ENCODE assay signal across 9 cellular contexts in genomic region chr9:137621131-137621757, GRCh38. TPM values are rescaled to one million over a fixed set of nuclear protein-coding genes. Genes with fewer than 3 reads are reported as not detected.
DNase-seq lines count a peak whose midpoint lies in the region; ATAC-seq and TF ChIP-seq lines count a peak whose summit lies in the region.
"Had no signal": no experiment of that assay in that cellular context is flagged by ENCODE, and none has a peak within 500 bp of the region (broad histone marks: within the 10 kb centered on the region; RNA-seq: fewer than 3 reads in every experiment).

No MANE protein-coding gene starts in this region.

- no peak overlapping the region for H3K18ac ChIP-seq in mesenchymal stem cell (ENCODE audit: low read depth in 1 of 2, low read length in 2 of 2)

- no peak overlapping the region for H3K9ac ChIP-seq in HUES48 (ENCODE audit: low read depth, low read length)
- H3K9ac ChIP-seq in mesenchymal stem cell (ENCODE audit: low read length): peak overlapping the region; percentile 97

- no peak overlapping the region for H3K14ac ChIP-seq in mesenchymal stem cell (ENCODE audit: low read length in 2 of 2)

- ATAC-seq in activated naive CD8-positive, alpha-beta T cell treated with anti-CD3 and anti-CD28 coated beads, Interleukin-2, amount 50 U/mL, for 24 hours: no peak
- ATAC-seq in GM19463 (IDR thresholded peaks at IDR 0.05; ENCODE audit: unreplicated experiment) (no peak), GM21390 (IDR thresholded peaks at IDR 0.05; ENCODE audit: unreplicated experiment) (no peak), gastrocnemius medialis (no peak)

- H3K4me3 Mint-ChIP-seq in CD8-positive, alpha-beta memory T cell: peak overlapping the region; percentile 42 to 81 (median 54)
- H3K4me3 Mint-ChIP-seq in activated naive CD8-positive, alpha-beta T cell treated with anti-CD3 and anti-CD28 coated beads, Interleukin-2, amount 50 U/mL, for 24 hours: no peak overlapping the region

- no peak overlapping the region for H3K4me2 ChIP-seq in mesenchymal stem cell (ENCODE audit: low read length, poor library complexity, severe bottlenecking)

- no peak overlapping the region for H3K27ac ChIP-seq in CD8-positive, alpha-beta memory T cell (ENCODE audit: low read depth, low read length)
- H3K27ac ChIP-seq in HUES48 (ENCODE audit: low read depth, low read length): no peak overlapping the region
- H3K27ac ChIP-seq in mesenchymal stem cell (ENCODE audit: low read length, poor library complexity, severe bottlenecking): no peak overlapping the region
- H3K27ac ChIP-seq in gastrocnemius medialis: peak overlapping the region in 1 of 4 donors; percentile 82
- H3K27ac ChIP-seq: SK-N-MC had no signal

- TF ChIP-seq CTCF in gastrocnemius medialis (IDR thresholded peaks at IDR 0.05 in 4 of 5, conservative IDR thresholded peaks at IDR 0.05 in 1 of 5): peak in 2 of 5 experiments; percentile 17 to 18

- H3K23ac ChIP-seq in mesenchymal stem cell (ENCODE audit: low read length in 2 of 2): no peak overlapping the region

- no peak overlapping the region for H3K4me3 ChIP-seq in CD8-positive, alpha-beta memory T cell (ENCODE audit: low read length)
- 0 out of 2 replicates have a peak overlapping the region, but pooled peaks have one; percentile 18 for H3K4me3 ChIP-seq in HUES48 (ENCODE audit: low read depth, low read length)
- peak overlapping the region in 1 of 2 experiments; percentile 97 for H3K4me3 ChIP-seq in mesenchymal stem cell (ENCODE audit: insufficient read depth in 1 of 2, low read depth in 1 of 2, low read length in 2 of 2)
- H3K4me3 ChIP-seq in gastrocnemius medialis: peak overlapping the region in 1 of 4 donors; percentile 14
- H3K4me3 ChIP-seq: SK-N-MC had no signal

- no peaks in the 10 kb centered on the region for H3K27me3 ChIP-seq in CD8-positive, alpha-beta memory T cell (ENCODE audit: insufficient read depth, low read length, poor library complexity, severe bottlenecking)
- H3K27me3 ChIP-seq in HUES48 (ENCODE audit: control insufficient read depth, insufficient read depth, low read length): no peaks in the 10 kb centered on the region
- H3K27me3 ChIP-seq in mesenchymal stem cell (ENCODE audit: control insufficient read depth in 1 of 2, insufficient read depth in 1 of 2, low read length in 2 of 2): no peaks in the 10 kb centered on the region
- no peaks in the 10 kb centered on the region for H3K27me3 ChIP-seq in gastrocnemius medialis

- H3K4ac ChIP-seq in mesenchymal stem cell (ENCODE audit: low read depth in 1 of 2, low read length in 2 of 2): no peak overlapping the region

- in situ Hi-C loops in gastrocnemius medialis (cut with MboI; ENCODE audit: low sequenced_read_pairs in 4 of 4): no loop called here

- CTCF ChIA-PET in CD8-positive, alpha-beta memory T cell (lab: Charles Lee): no interaction called here

- no peaks in the 10 kb centered on the region for H3K36me3 ChIP-seq in CD8-positive, alpha-beta memory T cell (ENCODE audit: insufficient read depth, low read length)
- H3K36me3 ChIP-seq in HUES48 (ENCODE audit: control insufficient read depth, insufficient read depth, low read length) (peaks cover 16% of the 10 kb centered on the region), mesenchymal stem cell (ENCODE audit: control insufficient read depth in 1 of 2, insufficient read depth in 2 of 2, low read depth in 1 of 2, low read length in 2 of 2) (peaks cover 10 to 18% of the 10 kb centered on the region in 2 experiments), gastrocnemius medialis (peaks cover 0 to 9% of the 10 kb centered on the region in 2 donors)

- no peak overlapping the region for H4K8ac ChIP-seq in mesenchymal stem cell (ENCODE audit: low read length)

- H2AK5ac ChIP-seq in mesenchymal stem cell (ENCODE audit: low read length, severe bottlenecking): no peak overlapping the region

- intact Hi-C loops in gastrocnemius medialis (cut with DNase I; ENCODE audit: low total_unique reads): no loop called here

- H3K9me3 ChIP-seq in CD8-positive, alpha-beta memory T cell (ENCODE audit: low read length): no peaks in the 10 kb centered on the region
- H3K9me3 ChIP-seq in HUES48 (ENCODE audit: control insufficient read depth, insufficient read depth, low read length) (no peaks in the 10 kb centered on the region), mesenchymal stem cell (ENCODE audit: control insufficient read depth, low read length) (no peaks in the 10 kb centered on the region), gastrocnemius medialis (no peaks in the 10 kb centered on the region)

- WGBS in mesenchymal stem cell: 81% methylated on average over 5 of the region's 6 CpGs

- H2BK120ac ChIP-seq in mesenchymal stem cell (ENCODE audit: low read depth, low read length): no peak overlapping the region

- no peak for DNase-seq in CD8-positive, alpha-beta memory T cell
- DNase-seq in activated naive CD8-positive, alpha-beta T cell treated with anti-CD3 and anti-CD28 coated beads, Interleukin-2, amount 50 U/mL, for 24 hours: no peak
- DNase-seq in mesenchymal stem cell (peak; percentile 57), NCI-H1105 (lab: John Stamatoyannopoulos, UW) (no peak), gastrocnemius medialis (no peak)

- no peak overlapping the region for H2BK15ac ChIP-seq in mesenchymal stem cell (ENCODE audit: low read depth, poor library complexity, severe bottlenecking)

- H2BK5ac ChIP-seq in mesenchymal stem cell (ENCODE audit: low read depth, low read length, poor library complexity, severe bottlenecking): no peak overlapping the region

- peak overlapping the region; percentile 17 to 93 (median 62) for H3K27ac Mint-ChIP-seq in CD8-positive, alpha-beta memory T cell
- H3K27ac Mint-ChIP-seq in activated naive CD8-positive, alpha-beta T cell treated with anti-CD3 and anti-CD28 coated beads, Interleukin-2, amount 50 U/mL, for 24 hours: peak overlapping the region; percentile 22

- POLR2A ChIA-PET in CD8-positive, alpha-beta memory T cell (lab: Charles Lee): no interaction called here

- H3K4me1 ChIP-seq in CD8-positive, alpha-beta memory T cell (ENCODE audit: insufficient read depth, low read length): peaks cover 40% of the 10 kb centered on the region
- H3K4me1 ChIP-seq in HUES48 (ENCODE audit: control insufficient read depth, insufficient read depth, low read length) (peaks cover 16% of the 10 kb centered on the region; the same call in 1 of the 2 replicates), mesenchymal stem cell (ENCODE audit: control insufficient read depth, insufficient read depth, low read depth, low read length) (peaks cover 15% of the 10 kb centered on the region), gastrocnemius medialis (peaks cover 41 to 43% of the 10 kb centered on the region in 2 donors)

- TF ChIP-seq POLR2A in gastrocnemius medialis (IDR thresholded peaks at IDR 0.05): no peak

- no peaks in the 10 kb centered on the region for H3K9me3 Mint-ChIP-seq in CD8-positive, alpha-beta memory T cell
- H3K9me3 Mint-ChIP-seq in activated naive CD8-positive, alpha-beta T cell treated with anti-CD3 and anti-CD28 coated beads, Interleukin-2, amount 50 U/mL, for 24 hours: no peaks in the 10 kb centered on the region

- H3K27me3 Mint-ChIP-seq in CD8-positive, alpha-beta memory T cell: no peaks in the 10 kb centered on the region
- H3K27me3 Mint-ChIP-seq in activated naive CD8-positive, alpha-beta T cell treated with anti-CD3 and anti-CD28 coated beads, Interleukin-2, amount 50 U/mL, for 24 hours: no peaks in the 10 kb centered on the region

- peaks cover 45 to 57% (median 54%) of the 10 kb centered on the region in 3 donors for H3K4me1 Mint-ChIP-seq in CD8-positive, alpha-beta memory T cell
- H3K4me1 Mint-ChIP-seq in activated naive CD8-positive, alpha-beta T cell treated with anti-CD3 and anti-CD28 coated beads, Interleukin-2, amount 50 U/mL, for 24 hours: peaks cover 56% of the 10 kb centered on the region

- H3K79me1 ChIP-seq in mesenchymal stem cell (replicated peaks; ENCODE audit: low read length, poor library complexity, severe bottlenecking): peaks cover 6% of the 10 kb centered on the region

- no peak overlapping the region for H2AFZ ChIP-seq in mesenchymal stem cell (ENCODE audit: low read depth, low read length)

- H4K91ac ChIP-seq in mesenchymal stem cell (ENCODE audit: low read length): no peak overlapping the region

- H2BK12ac ChIP-seq in mesenchymal stem cell (ENCODE audit: low read length in 2 of 2): no peak overlapping the region

- H3K36me3 Mint-ChIP-seq in CD8-positive, alpha-beta memory T cell: peaks cover 0 to 18% (median 2%) of the 10 kb centered on the region in 3 donors
- peaks cover 19% of the 10 kb centered on the region for H3K36me3 Mint-ChIP-seq in activated naive CD8-positive, alpha-beta T cell treated with anti-CD3 and anti-CD28 coated beads, Interleukin-2, amount 50 U/mL, for 24 hours (ENCODE audit: low read depth)

RNA-seq across cellular contexts. Expression of gene EHMT1, which starts 2.4 kb away (rescaled TPM):
- total RNA-seq in CD8-positive, alpha-beta memory T cell: 10 to 100 TPM; 68.9 to 74.6 TPM
- 37.0 TPM for polyA plus RNA-seq in CD8-positive, alpha-beta memory T cell
- 26.1 TPM for polyA plus RNA-seq in mesenchymal stem cell (2013, experiment 1 of 2)
- 24.7 TPM for polyA plus RNA-seq in mesenchymal stem cell (2013, experiment 2 of 2)
- total RNA-seq in gastrocnemius medialis: 10 to 100 TPM; 38.6 to 77.8 (median 54.3) TPM

RNA-seq across cellular contexts. Expression of gene ARRDC1, which starts 15.8 kb away (rescaled TPM):
- total RNA-seq in CD8-positive, alpha-beta memory T cell: 10 to 100 TPM; 30.8 to 35.2 TPM
- 54.4 TPM for polyA plus RNA-seq in CD8-positive, alpha-beta memory T cell
- polyA plus RNA-seq in mesenchymal stem cell (2013, experiment 1 of 2): 18.4 TPM
- polyA plus RNA-seq in mesenchymal stem cell (2013, experiment 2 of 2): 19.8 TPM
- 10 to 100 TPM; 20.5 to 23.7 (median 23.3) TPM for total RNA-seq in gastrocnemius medialis

RNA-seq across cellular contexts. Expression of gene ZMYND19, which starts 30.9 kb away (rescaled TPM):
- total RNA-seq in CD8-positive, alpha-beta memory T cell: 10 to 100 TPM; 71.2 to 72.5 TPM
- polyA plus RNA-seq in CD8-positive, alpha-beta memory T cell: 11.2 TPM
- polyA plus RNA-seq in mesenchymal stem cell (2013, experiment 1 of 2): 13.6 TPM
- polyA plus RNA-seq in mesenchymal stem cell (2013, experiment 2 of 2): 13.2 TPM
- 10 to 100 TPM in 2 of 4 donors, 1 to 10 TPM in 2; 5.8 to 15.2 (median 11.8) TPM for total RNA-seq in gastrocnemius medialis

RNA-seq across cellular contexts. Expression of gene DPH7, which starts 42.5 kb away (rescaled TPM):
- total RNA-seq in CD8-positive, alpha-beta memory T cell: 10 to 100 TPM; 37.3 to 38.2 TPM
- 31.3 TPM for polyA plus RNA-seq in CD8-positive, alpha-beta memory T cell
- 14.4 TPM for polyA plus RNA-seq in mesenchymal stem cell (2013, experiment 1 of 2)
- polyA plus RNA-seq in mesenchymal stem cell (2013, experiment 2 of 2): 14.8 TPM
- total RNA-seq in gastrocnemius medialis: 10 to 100 TPM in 3 of 4 donors, 1 to 10 TPM in 1; 10.0 to 25.2 (median 13.6) TPM

Comparison
In these comparisons a context has a peak if more than half of its experiments do, and no peak if none do; other contexts are left out.
1. RNA of gene ZMYND19, which starts 30.9 kb away (total RNA-seq): 71.2 to 72.5 TPM in CD8-positive, alpha-beta memory T cell; 5.8 to 15.2 TPM in gastrocnemius medialis; every median in the first group is over 4 times any median in the second.